Comparison of ENCODE assay signal across 18 cellular contexts in the genomic region with DNA sequence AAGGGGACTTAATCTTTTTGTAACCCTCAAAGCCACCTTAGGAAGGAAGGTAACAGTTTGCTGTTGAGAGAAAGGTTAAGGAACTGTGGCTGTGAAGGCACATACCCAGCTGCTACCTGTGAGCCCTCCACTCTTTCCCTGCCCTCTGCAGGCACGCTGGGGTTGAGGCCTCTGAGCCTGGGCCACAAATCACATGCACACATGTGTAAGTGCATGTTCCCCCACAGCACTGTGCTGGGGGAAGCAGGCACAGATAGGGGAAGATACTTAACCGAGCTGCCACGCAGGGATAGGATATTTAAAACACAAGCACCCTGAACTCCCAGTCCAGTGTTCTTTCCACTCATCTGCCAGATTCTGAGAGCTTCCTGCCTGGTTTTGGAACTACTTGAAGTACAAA. TPM values are rescaled to one million over a fixed set of nuclear protein-coding genes. Genes with fewer than 3 reads are reported as not detected.
DNase-seq lines count a peak whose midpoint lies in the region; ATAC-seq and TF ChIP-seq lines count a peak whose summit lies in the region.
"Had no signal": no experiment of that assay in that cellular context is flagged by ENCODE, and none has a peak within 500 bp of the region (broad histone marks: within the 10 kb centered on the region; RNA-seq: fewer than 3 reads in every experiment).

No MANE protein-coding gene starts in this region.

- no peaks in the 10 kb centered on the region for H3K27me3 Mint-ChIP-seq in WTC11 (ENCODE audit: low read depth)
- no peaks in the 10 kb centered on the region for H3K27me3 Mint-ChIP-seq in memory B cell
- H3K27me3 Mint-ChIP-seq: activated CD4-positive, alpha-beta T cell treated with anti-CD3 and anti-CD28 coated beads, Interleukin-2, amount 10 ng/mL, durations not matched to agents 7 days and 5 days had no signal

- no peaks in the 10 kb centered on the region for H3K36me3 ChIP-seq in left ventricle myocardium inferior
- H3K36me3 ChIP-seq in subcutaneous abdominal adipose tissue (ENCODE audit: control insufficient read depth in 5 of 5, insufficient read depth in 5 of 5, low read length in 5 of 5) = no peaks in the 10 kb centered on the region
- H3K36me3 ChIP-seq: suprapubic skin had no signal

- H3K9me3 Mint-ChIP-seq in WTC11 (no peaks in the 10 kb centered on the region), memory B cell (no peaks in the 10 kb centered on the region)
- H3K9me3 Mint-ChIP-seq: activated CD4-positive, alpha-beta T cell treated with anti-CD3 and anti-CD28 coated beads, Interleukin-2, amount 10 ng/mL, durations not matched to agents 7 days and 5 days had no signal

- H3K9me3 ChIP-seq in left ventricle myocardium inferior (replicated peaks) = no peaks in the 10 kb centered on the region
- no peaks in the 10 kb centered on the region for H3K9me3 ChIP-seq in subcutaneous abdominal adipose tissue (ENCODE audit: control insufficient read depth in 5 of 5, low read length in 5 of 5)
- H3K9me3 ChIP-seq: suprapubic skin had no signal

- CTCF ChIA-PET in WTC11 (lab: Charles Lee) = interaction anchor here (0.7 kb wide), 1 partner anchor 123 kb away, joined by 3 read pairs; no protein-coding TSS in a partner anchor

- POLR2A ChIA-PET in WTC11 (lab: Charles Lee) = interaction anchor here (0.7 kb wide), 1 partner anchor 187 kb away, joined by 7 read pairs; no protein-coding TSS in a partner anchor

- H3K4me1 Mint-ChIP-seq in WTC11 (peaks cover 77% of the 10 kb centered on the region), memory B cell (peaks cover 53% of the 10 kb centered on the region)

- H3K4me1 ChIP-seq in left ventricle myocardium inferior = peaks cover 100% of the 10 kb centered on the region
- H3K4me1 ChIP-seq in subcutaneous abdominal adipose tissue (ENCODE audit: control insufficient read depth in 5 of 5, insufficient read depth in 5 of 5, low read length in 5 of 5) = peaks cover 4 to 78% (median 69%) of the 10 kb centered on the region in 5 donors

- H3K27me3 ChIP-seq in left ventricle myocardium inferior (ENCODE audit: low read depth) = no peaks in the 10 kb centered on the region
- no peaks in the 10 kb centered on the region for H3K27me3 ChIP-seq in subcutaneous abdominal adipose tissue (ENCODE audit: control insufficient read depth in 5 of 5, insufficient read depth in 4 of 5, low read length in 5 of 5)
- H3K27me3 ChIP-seq: hepatocyte, suprapubic skin had no signal

- intact Hi-C loops in left ventricle myocardium inferior (cut with micrococcal nuclease) = no loop called here
- intact Hi-C loops in left cardiac atrium (cut with DNase I) = no loop called here

- H3K27ac ChIP-seq in left ventricle myocardium inferior (replicated peaks) (peak overlapping the region; percentile 67), subcutaneous abdominal adipose tissue (ENCODE audit: low read depth, low read length) (peak overlapping the region; percentile 18)
- H3K27ac ChIP-seq: hepatocyte, suprapubic skin had no signal

- peak overlapping the region; percentile 93 for H3K27ac Mint-ChIP-seq in WTC11
- peak overlapping the region; percentile 73 for H3K27ac Mint-ChIP-seq in memory B cell

- DNase-seq in left ventricle myocardium inferior (no peak), left cardiac atrium (no peak), WTC11 (ENCODE audit: low spot score) (no peak), memory B cell (ENCODE audit: low spot score in 2 of 2) (no peak), AG08396 (ENCODE audit: low spot score) (no peak)
- DNase-seq: activated CD4-positive, alpha-beta T cell treated with anti-CD3 and anti-CD28 coated beads, Interleukin-2, amount 10 ng/mL, durations not matched to agents 7 days and 5 days; cerebellar nuclear complex; GDM1; KBM-7; midbrain; NCI-H2081; NCI-H774; stimulated activated CD4-positive, alpha-beta T cell treated with anti-CD3 and anti-CD28 coated beads, Interleukin-1b, Interleukin-23, amount 100 ng/mL, for 48 hours had no signal

- H3K4me3 ChIP-seq in left ventricle myocardium inferior (no peak overlapping the region), subcutaneous abdominal adipose tissue (ENCODE audit: low read depth in 1 of 5, low read length in 5 of 5) (no peak overlapping the region)
- H3K4me3 ChIP-seq: hepatocyte, suprapubic skin had no signal

- H3K36me3 Mint-ChIP-seq in WTC11 = peaks cover 2% of the 10 kb centered on the region; the same call in 1 of the 2 replicates
- H3K36me3 Mint-ChIP-seq in memory B cell = peaks cover 2% of the 10 kb centered on the region

- no peak for TF ChIP-seq CTCF in left ventricle myocardium inferior (IDR thresholded peaks at IDR 0.05; ENCODE audit: borderline replicate concordance)
- no peak for TF ChIP-seq CTCF in WTC11 (IDR thresholded peaks at IDR 0.05)

- ATAC-seq in left cardiac atrium (no peak), WTC11 (no peak), memory B cell (ENCODE audit: low read depth) (no peak), HG03460 (IDR thresholded peaks at IDR 0.05; ENCODE audit: unreplicated experiment) (no peak), HG03175 (IDR thresholded peaks at IDR 0.05; ENCODE audit: unreplicated experiment) (no peak)

- H3K9ac ChIP-seq in subcutaneous abdominal adipose tissue (ENCODE audit: low read length in 5 of 5) = peak overlapping the region in 1 of 5 donors; percentile 49

- no peak overlapping the region for H3K4me3 Mint-ChIP-seq in WTC11
- H3K4me3 Mint-ChIP-seq in memory B cell = no peak overlapping the region
- H3K4me3 Mint-ChIP-seq: activated CD4-positive, alpha-beta T cell treated with anti-CD3 and anti-CD28 coated beads, Interleukin-2, amount 10 ng/mL, durations not matched to agents 7 days and 5 days had no signal

TF ChIP-seq in WTC11, 78 proteins besides CTCF, POLR2A, EP300 and RAD21:
- TF ChIP-seq SP1 (CRISPR knock-in tag; conservative IDR thresholded peaks at IDR 0.05) (no peak), E2F4 (CRISPR knock-in tag; IDR thresholded peaks at IDR 0.05; ENCODE audit: borderline replicate concordance, low read depth) (no peak), ZNF671 (CRISPR knock-in tag; IDR thresholded peaks at IDR 0.05) (no peak)
- TF ChIP-seq, protein P1, sequence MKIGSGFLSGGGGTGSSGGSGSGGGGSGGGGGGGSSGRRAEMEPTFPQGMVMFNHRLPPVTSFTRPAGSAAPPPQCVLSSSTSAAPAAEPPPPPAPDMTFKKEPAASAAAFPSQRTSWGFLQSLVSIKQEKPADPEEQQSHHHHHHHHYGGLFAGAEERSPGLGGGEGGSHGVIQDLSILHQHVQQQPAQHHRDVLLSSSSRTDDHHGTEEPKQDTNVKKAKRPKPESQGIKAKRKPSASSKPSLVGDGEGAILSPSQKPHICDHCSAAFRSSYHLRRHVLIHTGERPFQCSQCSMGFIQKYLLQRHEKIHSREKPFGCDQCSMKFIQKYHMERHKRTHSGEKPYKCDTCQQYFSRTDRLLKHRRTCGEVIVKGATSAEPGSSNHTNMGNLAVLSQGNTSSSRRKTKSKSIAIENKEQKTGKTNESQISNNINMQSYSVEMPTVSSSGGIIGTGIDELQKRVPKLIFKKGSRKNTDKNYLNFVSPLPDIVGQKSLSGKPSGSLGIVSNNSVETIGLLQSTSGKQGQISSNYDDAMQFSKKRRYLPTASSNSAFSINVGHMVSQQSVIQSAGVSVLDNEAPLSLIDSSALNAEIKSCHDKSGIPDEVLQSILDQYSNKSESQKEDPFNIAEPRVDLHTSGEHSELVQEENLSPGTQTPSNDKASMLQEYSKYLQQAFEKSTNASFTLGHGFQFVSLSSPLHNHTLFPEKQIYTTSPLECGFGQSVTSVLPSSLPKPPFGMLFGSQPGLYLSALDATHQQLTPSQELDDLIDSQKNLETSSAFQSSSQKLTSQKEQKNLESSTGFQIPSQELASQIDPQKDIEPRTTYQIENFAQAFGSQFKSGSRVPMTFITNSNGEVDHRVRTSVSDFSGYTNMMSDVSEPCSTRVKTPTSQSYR (CRISPR knock-in tag; IDR thresholded peaks at IDR 0.05) = no peak

RNA-seq across cellular contexts. Expression of gene LARP1, which starts 18.1 kb away (rescaled TPM):
- total RNA-seq in left ventricle myocardium inferior (148 TPM), left cardiac atrium (100 to 1,000 TPM; 105 to 145 TPM), WTC11 (2021) (360 to 406 TPM (median 378 TPM) in 3 replicates)
